20 cellular contexts compared by ENCODE assay signal in the genomic region with DNA sequence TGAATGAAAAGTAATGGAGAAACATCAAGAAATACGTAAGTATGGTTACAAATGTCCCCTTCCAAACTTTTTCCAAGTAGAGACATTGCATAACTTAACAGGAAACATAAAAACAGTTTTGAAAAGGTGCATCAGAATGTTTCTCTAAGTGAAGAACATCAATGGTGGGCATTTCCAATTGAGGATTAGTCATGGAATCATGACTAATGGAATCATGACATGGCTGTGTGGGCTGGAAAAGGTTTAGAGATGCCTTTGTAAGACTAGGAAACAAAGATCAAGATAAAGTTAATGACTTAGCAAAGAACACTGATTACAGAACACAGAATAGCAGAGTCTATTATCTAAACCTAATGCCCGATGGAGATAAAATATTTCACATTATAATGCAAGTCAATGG.
"Had no signal": no experiment of that assay in that cellular context is flagged by ENCODE, and none has a peak within 500 bp of the region (broad histone marks: within the 10 kb centered on the region; RNA-seq: fewer than 3 reads in every experiment).

No MANE protein-coding gene starts in this region.

- ATAC-seq: activated CD4-positive, CD25-positive, alpha-beta regulatory T cell treated with anti-CD3 and anti-CD28 coated beads, Interleukin-2, amount 50 U/mL, for 24 hours; activated CD8-positive, alpha-beta T cell treated with anti-CD3 and anti-CD28 coated beads, Interleukin-2, amount 10 ng/mL, durations not matched to agents 7 days and 5 days; left lobe of liver; lower lobe of right lung; naive thymus-derived CD8-positive, alpha-beta T cell had no signal

- H2AFZ ChIP-seq: hepatocyte, neural progenitor cell had no signal

- H3K27me3 ChIP-seq: adrenal gland, hepatocyte, neural progenitor cell, sigmoid colon, testis, uterus had no signal

- H3K36me3 ChIP-seq: adrenal gland, lower lobe of right lung, neural progenitor cell, sigmoid colon, uterus had no signal

- H3K4me1 ChIP-seq: adrenal gland, lower lobe of right lung, neural progenitor cell, testis, uterus had no signal

- H3K27ac ChIP-seq: adrenal gland, hepatocyte, lower lobe of right lung, neural progenitor cell, sigmoid colon, testis, uterus, VCaP had no signal

- H3K9me3 ChIP-seq: adrenal gland, lower lobe of right lung, sigmoid colon, testis, uterus had no signal

- H3K4me3 ChIP-seq: adrenal gland, hepatocyte, lower lobe of right lung, neural progenitor cell, sigmoid colon, testis, uterus had no signal

- DNase-seq: activated CD4-positive, alpha-beta T cell treated with anti-CD3 and anti-CD28 coated beads, Interleukin-2, amount 50 U/mL, for 1 hour; activated CD8-positive, alpha-beta T cell treated with anti-CD3 and anti-CD28 coated beads, Interleukin-2, amount 10 ng/mL, durations not matched to agents 7 days and 5 days; activated gamma-delta T cell treated with Interleukin-2 at 50 U/mL for 16 hours; adrenal gland; effector CD4-positive, alpha-beta T cell; glutamatergic neuron; immature natural killer cell; lower lobe of right lung; naive thymus-derived CD8-positive, alpha-beta T cell; retina; sigmoid colon; stimulated activated CD4-positive, alpha-beta T cell treated with anti-CD3 and anti-CD28 coated beads, Interleukin-4, amount 100 ng/mL, for 1 hour; stimulated activated naive CD4-positive, alpha-beta T cell; testis; uterus had no signal

- H3K79me2 ChIP-seq: hepatocyte had no signal

- H3K4me2 ChIP-seq: hepatocyte, neural progenitor cell had no signal

- H3K9ac ChIP-seq: neural progenitor cell had no signal
